9 cellular contexts compared by ENCODE assay signal in genomic region chr16:89383095-89384003, GRCh38.
DNase-seq lines count a peak whose midpoint lies in the region; ATAC-seq and TF ChIP-seq lines count a peak whose summit lies in the region.
"Had no signal": no experiment of that assay in that cellular context is flagged by ENCODE, and none has a peak within 500 bp of the region (broad histone marks: within the 10 kb centered on the region; RNA-seq: fewer than 3 reads in every experiment).

No MANE protein-coding gene starts in this region.

- H3K4me3 ChIP-seq in fibroblast of mammary gland (ENCODE audit: control insufficient read depth, low read depth, low read length), result no peak overlapping the region
- H3K4me3 ChIP-seq in prostate gland, result no peak overlapping the region

- WGBS in prostate gland, result 55% methylated on average over 28 of the region's 29 CpGs

- H3K9me3 Mint-ChIP-seq in HFFc6, result no peaks in the 10 kb centered on the region
- H3K9me3 Mint-ChIP-seq in T-helper 2 cell treated with Interferon-gamma antibody and Interleukin-4, amounts not matched to agents 5 μg/mL and 100 μg/mL, for 36 hours, result no peaks in the 10 kb centered on the region

- TF ChIP-seq POLR2A in prostate gland (IDR thresholded peaks at IDR 0.05), result no peak

- no peak overlapping the region for H3K27ac ChIP-seq in prostate gland
- H3K27ac ChIP-seq: KMS-11 had no signal

- H3K4me3 Mint-ChIP-seq in HFFc6, result no peak overlapping the region
- peak overlapping the region; percentile 60 for H3K4me3 Mint-ChIP-seq in T-helper 2 cell treated with Interferon-gamma antibody and Interleukin-4, amounts not matched to agents 5 μg/mL and 100 μg/mL, for 36 hours

- DNase-seq in HFFc6 (no peak), fibroblast of mammary gland (ENCODE audit: low read depth) (peak; percentile 46), prostate gland (ENCODE audit: low spot score) (peak; percentile 40), NCI-H1694 treated with DMSO at 0.1 percent for 48 hours (lab: John Stamatoyannopoulos, UW) (no peak), NCI-H146 (lab: John Stamatoyannopoulos, UW) (no peak)
- no peak for DNase-seq in T-helper 2 cell treated with Interferon-gamma antibody and Interleukin-4, amounts not matched to agents 5 μg/mL and 100 μg/mL, for 36 hours (ENCODE audit: low spot score)

- H3K36me3 Mint-ChIP-seq in HFFc6 (ENCODE audit: low read depth), result peaks cover 3% of the 10 kb centered on the region; the same call in 1 of the 2 replicates
- H3K36me3 Mint-ChIP-seq in T-helper 2 cell treated with Interferon-gamma antibody and Interleukin-4, amounts not matched to agents 5 μg/mL and 100 μg/mL, for 36 hours (ENCODE audit: low read depth), result peaks cover 8% of the 10 kb centered on the region

- TF ChIP-seq CTCF in HFFc6 (IDR thresholded peaks at IDR 0.05) (no peak), fibroblast of mammary gland (conservative IDR thresholded peaks at IDR 0.05; ENCODE audit: control insufficient read depth, insufficient read depth, low read depth, low read length) (peak; percentile 19), prostate gland (IDR thresholded peaks at IDR 0.05) (no peak)

- no peaks in the 10 kb centered on the region for H3K27me3 ChIP-seq in prostate gland (replicated peaks; ENCODE audit: insufficient read depth)

- H3K9me3 ChIP-seq in prostate gland, result no peaks in the 10 kb centered on the region

- peaks cover 32% of the 10 kb centered on the region for H3K4me1 Mint-ChIP-seq in HFFc6 (ENCODE audit: low read depth)
- peaks cover 56% of the 10 kb centered on the region for H3K4me1 Mint-ChIP-seq in T-helper 2 cell treated with Interferon-gamma antibody and Interleukin-4, amounts not matched to agents 5 μg/mL and 100 μg/mL, for 36 hours (ENCODE audit: low read depth)

- H3K27ac Mint-ChIP-seq in HFFc6, result peak overlapping the region; percentile 64
- peak overlapping the region; percentile 78 for H3K27ac Mint-ChIP-seq in T-helper 2 cell treated with Interferon-gamma antibody and Interleukin-4, amounts not matched to agents 5 μg/mL and 100 μg/mL, for 36 hours

- no peaks in the 10 kb centered on the region for H3K36me3 ChIP-seq in prostate gland

- peaks cover 6% of the 10 kb centered on the region for H3K4me1 ChIP-seq in prostate gland (replicated peaks)

- intact Hi-C loops in prostate gland (cut with DNase I), result no loop called here

- H3K27me3 Mint-ChIP-seq in HFFc6 (ENCODE audit: insufficient read depth), result peaks cover 4% of the 10 kb centered on the region
- no peaks in the 10 kb centered on the region for H3K27me3 Mint-ChIP-seq in T-helper 2 cell treated with Interferon-gamma antibody and Interleukin-4, amounts not matched to agents 5 μg/mL and 100 μg/mL, for 36 hours (ENCODE audit: low read depth)

- ATAC-seq in HG02852 (IDR thresholded peaks at IDR 0.05; ENCODE audit: unreplicated experiment) (no peak), GM19328 (IDR thresholded peaks at IDR 0.05; ENCODE audit: unreplicated experiment) (no peak)

Comparison
In these comparisons a context has a peak if more than half of its experiments do, and no peak if none do; other contexts are left out.
1. DNase-seq: peak in fibroblast of mammary gland (single experiment) and prostate gland (single experiment); none in HFFc6 (single experiment), T-helper 2 cell treated with Interferon-gamma antibody and Interleukin-4, amounts not matched to agents 5 μg/mL and 100 μg/mL, for 36 hours (single experiment), NCI-H1694 treated with DMSO at 0.1 percent for 48 hours (single experiment) and NCI-H146 (single experiment).